Comparison of ENCODE assay signal across 9 cellular contexts in genomic region chr1:111197598-111198289, GRCh38. TPM values are rescaled to one million over a fixed set of nuclear protein-coding genes. Genes with fewer than 3 reads are reported as not detected.
DNase-seq lines count a peak whose midpoint lies in the region; ATAC-seq lines count a peak whose summit lies in the region.
"Had no signal": no experiment of that assay in that cellular context is flagged by ENCODE, and none has a peak within 500 bp of the region (broad histone marks: within the 10 kb centered on the region; RNA-seq: fewer than 3 reads in every experiment).

No MANE protein-coding gene starts in this region.

- H3K27ac Mint-ChIP-seq in activated CD8-positive, alpha-beta memory T cell treated with anti-CD3 and anti-CD28 coated beads, Interleukin-2, amount 10 ng/mL, durations not matched to agents 7 days and 5 days = peak overlapping the region; percentile 97

- H3K4me3 Mint-ChIP-seq in activated CD8-positive, alpha-beta memory T cell treated with anti-CD3 and anti-CD28 coated beads, Interleukin-2, amount 10 ng/mL, durations not matched to agents 7 days and 5 days = peak overlapping the region; percentile 97

- peak; percentile 40 for ATAC-seq in activated CD8-positive, alpha-beta memory T cell treated with anti-CD3 and anti-CD28 coated beads, Interleukin-2, amount 10 ng/mL, durations not matched to agents 7 days and 5 days
- ATAC-seq in GM19452 (IDR thresholded peaks at IDR 0.05; ENCODE audit: unreplicated experiment) (no peak), HG03280 (IDR thresholded peaks at IDR 0.05; ENCODE audit: unreplicated experiment) (no peak)

- peaks cover 76% of the 10 kb centered on the region for H3K36me3 Mint-ChIP-seq in activated CD8-positive, alpha-beta memory T cell treated with anti-CD3 and anti-CD28 coated beads, Interleukin-2, amount 10 ng/mL, durations not matched to agents 7 days and 5 days

- no peaks in the 10 kb centered on the region for H3K27me3 ChIP-seq in MG63

- peaks cover 78% of the 10 kb centered on the region for H3K4me1 Mint-ChIP-seq in activated CD8-positive, alpha-beta memory T cell treated with anti-CD3 and anti-CD28 coated beads, Interleukin-2, amount 10 ng/mL, durations not matched to agents 7 days and 5 days

- in situ Hi-C loops in G401 (cut with HindIII; ENCODE audit: low sequenced_read_pairs) = no loop called here

- peak; percentile 23 for DNase-seq in ELR (ENCODE audit: low read depth)
- peak; percentile 43 for DNase-seq in MG63
- peak; percentile 79 for DNase-seq in activated CD8-positive, alpha-beta memory T cell treated with anti-CD3 and anti-CD28 coated beads, Interleukin-2, amount 10 ng/mL, durations not matched to agents 7 days and 5 days
- DNase-seq in glomerular visceral epithelial cell (ENCODE audit: extremely low spot score) = peak; percentile 42
- peak; percentile 65 for DNase-seq in stimulated activated naive CD4-positive, alpha-beta T cell treated with Interleukin-2 at 50 U/mL for 16 hours (lab: John Stamatoyannopoulos, UW)
- DNase-seq in G401 (ENCODE audit: low spot score) = no peak
- DNase-seq: heart left ventricle had no signal

- H3K9me3 ChIP-seq in MG63 = no peaks in the 10 kb centered on the region
- H3K9me3 ChIP-seq: heart left ventricle had no signal

- no peaks in the 10 kb centered on the region for H3K9me3 Mint-ChIP-seq in activated CD8-positive, alpha-beta memory T cell treated with anti-CD3 and anti-CD28 coated beads, Interleukin-2, amount 10 ng/mL, durations not matched to agents 7 days and 5 days (ENCODE audit: low read depth)

- CTCF ChIA-PET in activated CD8-positive, alpha-beta memory T cell treated with anti-CD3 and anti-CD28 coated beads, Interleukin-2, amount 10 ng/mL, durations not matched to agents 7 days and 5 days (lab: Charles Lee) = interaction anchor here (1.1 to 15.0 kb wide), 4 partner anchors 14 to 136 kb away, joined by 3 to 392 read pairs (median 8); partner anchors contain the start of genes CEPT1, CHI3L2 and DRAM2

- no peaks in the 10 kb centered on the region for H3K36me3 ChIP-seq in MG63

- H3K27me3 Mint-ChIP-seq in activated CD8-positive, alpha-beta memory T cell treated with anti-CD3 and anti-CD28 coated beads, Interleukin-2, amount 10 ng/mL, durations not matched to agents 7 days and 5 days = no peaks in the 10 kb centered on the region

- no peak overlapping the region for H3K4me3 ChIP-seq in MG63

RNA-seq across cellular contexts. Expression of gene DENND2D, which starts 2.7 kb away (rescaled TPM):
- 2.6 and 4.7 TPM in 2 replicates for total RNA-seq in MG63 (2014; rRNA removed; shearing (Covaris generic); ENCODE audit: low replicate concordance)
- total RNA-seq in activated CD8-positive, alpha-beta memory T cell treated with anti-CD3 and anti-CD28 coated beads, Interleukin-2, amount 10 ng/mL, durations not matched to agents 7 days and 5 days = 100 to 1,000 TPM; 187 to 209 TPM
- total RNA-seq in G401 (2014; rRNA removed; shearing (Covaris generic)) = not detected in 2 replicates

RNA-seq across cellular contexts. Expression of gene CHI3L2, which starts 29.8 kb away (rescaled TPM):
- 1.6 and 3.2 TPM in 2 replicates for total RNA-seq in MG63 (2014; rRNA removed; shearing (Covaris generic); ENCODE audit: low replicate concordance)
- 10 to 100 TPM in 1 of 2 experiments, 1 to 10 TPM in 1; 6.7 to 13.0 TPM for total RNA-seq in activated CD8-positive, alpha-beta memory T cell treated with anti-CD3 and anti-CD28 coated beads, Interleukin-2, amount 10 ng/mL, durations not matched to agents 7 days and 5 days
- total RNA-seq in G401 (2014; rRNA removed; shearing (Covaris generic)) = not detected in 2 replicates

RNA-seq across cellular contexts. Expression of gene CEPT1, which starts 57.7 kb away (rescaled TPM):
- 37.0 and 55.6 TPM in 2 replicates for total RNA-seq in MG63 (2014; rRNA removed; shearing (Covaris generic); ENCODE audit: low replicate concordance)
- 10 to 100 TPM; 33.4 to 36.4 TPM for total RNA-seq in activated CD8-positive, alpha-beta memory T cell treated with anti-CD3 and anti-CD28 coated beads, Interleukin-2, amount 10 ng/mL, durations not matched to agents 7 days and 5 days
- 23.4 and 23.8 TPM in 2 replicates for total RNA-seq in G401 (2014; rRNA removed; shearing (Covaris generic))

RNA-seq across cellular contexts. Expression of gene DRAM2, which starts 57.9 kb away (rescaled TPM):
- total RNA-seq in MG63 (2014; rRNA removed; shearing (Covaris generic); ENCODE audit: low replicate concordance) = 56.9 and 73.4 TPM in 2 replicates
- total RNA-seq in activated CD8-positive, alpha-beta memory T cell treated with anti-CD3 and anti-CD28 coated beads, Interleukin-2, amount 10 ng/mL, durations not matched to agents 7 days and 5 days = 10 to 100 TPM; 26.9 to 29.6 TPM
- 25.1 and 45.0 TPM in 2 replicates for total RNA-seq in G401 (2014; rRNA removed; shearing (Covaris generic))

Comparison
In these comparisons a context has a peak if more than half of its experiments do, and no peak if none do; other contexts are left out.
1. RNA of gene DENND2D, which starts 2.7 kb away (total RNA-seq): 187 to 209 TPM in activated CD8-positive, alpha-beta memory T cell treated with anti-CD3 and anti-CD28 coated beads, Interleukin-2, amount 10 ng/mL, durations not matched to agents 7 days and 5 days; 2.6 to 4.7 TPM in MG63 and not detected in G401; every median in the first group is over 10 times any median in the second.